Comparison of ENCODE assay signal across 32 cellular contexts in genomic region chr1:208010070-208010469, GRCh38.
"Had no signal": no experiment of that assay in that cellular context is flagged by ENCODE, and none has a peak within 500 bp of the region (broad histone marks: within the 10 kb centered on the region; RNA-seq: fewer than 3 reads in every experiment).

No MANE protein-coding gene starts in this region.

- H3K27ac Mint-ChIP-seq: activated CD4-positive, alpha-beta memory T cell treated with anti-CD3 and anti-CD28 coated beads for 36 hours; activated CD4-positive, alpha-beta T cell treated with anti-CD3 and anti-CD28 coated beads for 36 hours; activated CD4-positive, alpha-beta T cell treated with anti-CD3 and anti-CD28 coated beads, Interleukin-2, amount 10 ng/mL, durations not matched to agents 24 days and 14 days; activated CD8-positive, alpha-beta memory T cell treated with anti-CD3 and anti-CD28 coated beads, Interleukin-2, amount 10 ng/mL, durations not matched to agents 7 days and 5 days; activated CD8-positive, alpha-beta T cell treated with anti-CD3 and anti-CD28 coated beads, Interleukin-2, amount 10 ng/mL, durations not matched to agents 7 days and 5 days; activated naive CD4-positive, alpha-beta T cell treated with anti-CD3 and anti-CD28 coated beads for 36 hours; activated naive CD4-positive, alpha-beta T cell treated with anti-CD3 and anti-CD28 coated beads, Interleukin-2, amount 50 U/mL, for 24 hours; activated naive CD8-positive, alpha-beta T cell treated with anti-CD3 and anti-CD28 coated beads for 36 hours; activated naive CD8-positive, alpha-beta T cell treated with anti-CD3 and anti-CD28 coated beads, Interleukin-2, amount 50 U/mL, for 24 hours; activated T-helper 1 cell treated with anti-CD3 and anti-CD28 coated beads, Interleukin-12 subunit alpha, Interleukin-12 subunit beta, Interleukin-2, Interleukin-4 antibody, amounts not matched to agents 30 ng/mL and 10 ng/mL and 1 ng/mL, durations not matched to agents 14 hours and 24 hours and 36 hours; activated T-helper 2 cell treated with anti-CD3 and anti-CD28 coated beads, Interferon-gamma antibody, Interleukin-2, Interleukin-4, amounts not matched to agents 10 μg/mL and 5 μg/mL and 100 μg/mL, durations not matched to agents 14 hours and 24 hours and 36 hours; dendritic cell treated with granulocyte-macrophage colony-stimulating factor and Interleukin-4, amounts not matched to agents 40 ng/mL and 50 ng/mL, for 4 days; endodermal cell had no signal

- H3K27me3 ChIP-seq: adrenal gland, breast epithelium, cardiac muscle cell, dorsolateral prefrontal cortex, heart left ventricle had no signal

- H3K36me3 ChIP-seq: adrenal gland, breast epithelium, cardiac muscle cell, heart left ventricle had no signal

- ATAC-seq: activated CD4-positive, alpha-beta T cell treated with anti-CD3 and anti-CD28 coated beads for 36 hours; activated CD8-positive, alpha-beta memory T cell treated with anti-CD3 and anti-CD28 coated beads, Interleukin-2, amount 10 ng/mL, durations not matched to agents 7 days and 5 days; activated CD8-positive, alpha-beta T cell treated with anti-CD3 and anti-CD28 coated beads, Interleukin-2, amount 10 ng/mL, durations not matched to agents 7 days and 5 days; activated naive CD8-positive, alpha-beta T cell treated with anti-CD3 and anti-CD28 coated beads, Interleukin-2, amount 50 U/mL, for 24 hours; esophagus mucosa had no signal

- H3K4me1 Mint-ChIP-seq: activated CD4-positive, alpha-beta T cell treated with anti-CD3 and anti-CD28 coated beads for 36 hours; activated CD4-positive, alpha-beta T cell treated with anti-CD3 and anti-CD28 coated beads, Interleukin-2, amount 10 ng/mL, durations not matched to agents 24 days and 14 days; activated CD8-positive, alpha-beta memory T cell treated with anti-CD3 and anti-CD28 coated beads, Interleukin-2, amount 10 ng/mL, durations not matched to agents 7 days and 5 days; activated naive CD4-positive, alpha-beta T cell treated with anti-CD3 and anti-CD28 coated beads, Interleukin-2, amount 50 U/mL, for 24 hours; activated naive CD8-positive, alpha-beta T cell treated with anti-CD3 and anti-CD28 coated beads for 36 hours; activated naive CD8-positive, alpha-beta T cell treated with anti-CD3 and anti-CD28 coated beads, Interleukin-2, amount 50 U/mL, for 24 hours; central memory CD8-positive, alpha-beta T cell; endodermal cell had no signal

- H3K4me1 ChIP-seq: breast epithelium had no signal

- H3K9me3 Mint-ChIP-seq: activated CD4-positive, alpha-beta memory T cell treated with anti-CD3 and anti-CD28 coated beads for 36 hours; activated CD4-positive, alpha-beta T cell treated with anti-CD3 and anti-CD28 coated beads, Interleukin-2, amount 10 ng/mL, durations not matched to agents 24 days and 14 days; activated naive CD4-positive, alpha-beta T cell treated with anti-CD3 and anti-CD28 coated beads for 36 hours; activated naive CD4-positive, alpha-beta T cell treated with anti-CD3 and anti-CD28 coated beads, Interleukin-2, amount 50 U/mL, for 24 hours; activated naive CD8-positive, alpha-beta T cell treated with anti-CD3 and anti-CD28 coated beads for 36 hours; activated naive CD8-positive, alpha-beta T cell treated with anti-CD3 and anti-CD28 coated beads, Interleukin-2, amount 50 U/mL, for 24 hours; activated T-helper 1 cell treated with anti-CD3 and anti-CD28 coated beads, Interleukin-12 subunit alpha, Interleukin-12 subunit beta, Interleukin-2, Interleukin-4 antibody, amounts not matched to agents 30 ng/mL and 10 ng/mL and 1 ng/mL, durations not matched to agents 14 hours and 24 hours and 36 hours; activated T-helper 2 cell treated with anti-CD3 and anti-CD28 coated beads, Interferon-gamma antibody, Interleukin-2, Interleukin-4, amounts not matched to agents 10 μg/mL and 5 μg/mL and 100 μg/mL, durations not matched to agents 14 hours and 24 hours and 36 hours; central memory CD8-positive, alpha-beta T cell; endodermal cell had no signal

- H3K27ac ChIP-seq: adrenal gland, breast epithelium, cardiac muscle cell, coronary artery, dorsolateral prefrontal cortex, heart left ventricle had no signal

- H3K9me3 ChIP-seq: adrenal gland, breast epithelium, heart left ventricle had no signal

- H3K4me3 ChIP-seq: adrenal gland, breast epithelium, cardiac muscle cell, coronary artery, dorsolateral prefrontal cortex, heart left ventricle had no signal

- H3K36me3 Mint-ChIP-seq: activated CD4-positive, alpha-beta memory T cell treated with anti-CD3 and anti-CD28 coated beads for 36 hours; activated CD8-positive, alpha-beta memory T cell treated with anti-CD3 and anti-CD28 coated beads, Interleukin-2, amount 10 ng/mL, durations not matched to agents 7 days and 5 days; activated naive CD4-positive, alpha-beta T cell treated with anti-CD3 and anti-CD28 coated beads, Interleukin-2, amount 50 U/mL, for 24 hours; activated naive CD8-positive, alpha-beta T cell treated with anti-CD3 and anti-CD28 coated beads for 36 hours; brain had no signal

- H3K27me3 Mint-ChIP-seq: activated CD4-positive, alpha-beta memory T cell treated with anti-CD3 and anti-CD28 coated beads for 36 hours; activated CD4-positive, alpha-beta T cell treated with anti-CD3 and anti-CD28 coated beads for 36 hours; activated naive CD4-positive, alpha-beta T cell treated with anti-CD3 and anti-CD28 coated beads, Interleukin-2, amount 50 U/mL, for 24 hours; activated naive CD8-positive, alpha-beta T cell treated with anti-CD3 and anti-CD28 coated beads for 36 hours; activated naive CD8-positive, alpha-beta T cell treated with anti-CD3 and anti-CD28 coated beads, Interleukin-2, amount 50 U/mL, for 24 hours had no signal

- H3K4me3 Mint-ChIP-seq: activated CD4-positive, alpha-beta memory T cell treated with anti-CD3 and anti-CD28 coated beads for 36 hours; activated CD4-positive, alpha-beta T cell treated with anti-CD3 and anti-CD28 coated beads for 36 hours; activated CD4-positive, alpha-beta T cell treated with anti-CD3 and anti-CD28 coated beads, Interleukin-2, amount 10 ng/mL, durations not matched to agents 24 days and 14 days; activated CD8-positive, alpha-beta memory T cell treated with anti-CD3 and anti-CD28 coated beads, Interleukin-2, amount 10 ng/mL, durations not matched to agents 7 days and 5 days; activated CD8-positive, alpha-beta T cell treated with anti-CD3 and anti-CD28 coated beads, Interleukin-2, amount 10 ng/mL, durations not matched to agents 7 days and 5 days; activated naive CD4-positive, alpha-beta T cell treated with anti-CD3 and anti-CD28 coated beads for 36 hours; activated naive CD4-positive, alpha-beta T cell treated with anti-CD3 and anti-CD28 coated beads, Interleukin-2, amount 50 U/mL, for 24 hours; activated naive CD8-positive, alpha-beta T cell treated with anti-CD3 and anti-CD28 coated beads for 36 hours; activated naive CD8-positive, alpha-beta T cell treated with anti-CD3 and anti-CD28 coated beads, Interleukin-2, amount 50 U/mL, for 24 hours; activated T-helper 1 cell treated with anti-CD3 and anti-CD28 coated beads, Interleukin-12 subunit alpha, Interleukin-12 subunit beta, Interleukin-2, Interleukin-4 antibody, amounts not matched to agents 30 ng/mL and 10 ng/mL and 1 ng/mL, durations not matched to agents 14 hours and 24 hours and 36 hours; brain; central memory CD8-positive, alpha-beta T cell; dendritic cell treated with granulocyte-macrophage colony-stimulating factor and Interleukin-4, amounts not matched to agents 40 ng/mL and 50 ng/mL, for 4 days; endodermal cell had no signal

- DNase-seq: activated CD4-positive, alpha-beta memory T cell treated with anti-CD3 and anti-CD28 coated beads for 36 hours; activated CD4-positive, alpha-beta T cell treated with anti-CD3 and anti-CD28 coated beads for 36 hours; activated CD4-positive, alpha-beta T cell treated with anti-CD3 and anti-CD28 coated beads, Interleukin-2, amount 10 ng/mL, durations not matched to agents 24 days and 14 days; activated CD4-positive, CD25-positive, alpha-beta regulatory T cell; activated CD4-positive, CD25-positive, alpha-beta regulatory T cell treated with anti-CD3 and anti-CD28 coated beads, Interleukin-2, amount 50 U/mL, for 72 hours; activated CD8-positive, alpha-beta memory T cell treated with anti-CD3 and anti-CD28 coated beads, Interleukin-2, amount 10 ng/mL, durations not matched to agents 7 days and 5 days; activated CD8-positive, alpha-beta memory T cell treated with anti-CD3 and anti-CD28 coated beads, Interleukin-2, amount 50 U/mL, for 4 hours; activated CD8-positive, alpha-beta T cell treated with anti-CD3 and anti-CD28 coated beads, Interleukin-2, amount 10 ng/mL, durations not matched to agents 7 days and 5 days; activated effector memory CD4-positive, alpha-beta T cell treated with anti-CD3 and anti-CD28 coated beads, Interleukin-2, amount 50 U/mL, for 16 hours; activated naive CD4-positive, alpha-beta T cell treated with anti-CD3 and anti-CD28 coated beads for 36 hours; activated naive CD8-positive, alpha-beta T cell treated with anti-CD3 and anti-CD28 coated beads for 36 hours; activated naive CD8-positive, alpha-beta T cell treated with anti-CD3 and anti-CD28 coated beads, Interleukin-2, amount 50 U/mL, for 24 hours; activated T-cell treated with anti-CD3 and anti-CD28 coated beads, Interleukin-2, amount 50 U/mL, for 1 hour; activated T-cell treated with anti-CD3 and anti-CD28 coated beads, Interleukin-2, amount 50 U/mL, for 48 hours; adrenal gland; amygdala; dorsolateral prefrontal cortex; effector memory CD4-positive, alpha-beta T cell; endodermal cell; foreskin fibroblast; heart left ventricle; T-helper 2 cell had no signal
